ENCODE assay signal across 1 cellular context in genomic region chr7:45589061-45589460, GRCh38.
TF ChIP-seq lines count a peak whose summit lies in the region.

No MANE protein-coding gene starts in this region.

TF ChIP-seq in GM23338, 12 proteins besides CTCF, POLR2A, EP300 and RAD21 (continued from another document):
- TF ChIP-seq ZNF462 (CRISPR knock-in tag; IDR thresholded peaks at IDR 0.05) (no peak), ZNF331 (CRISPR knock-in tag; IDR thresholded peaks at IDR 0.05; ENCODE audit: low read depth) (no peak)
